ENCODE assay signal across 8 cellular contexts in genomic region chr16:70437582-70438324, GRCh38. TPM values are rescaled to one million over a fixed set of nuclear protein-coding genes. Genes with fewer than 3 reads are reported as not detected.
DNase-seq lines count a peak whose midpoint lies in the region; ATAC-seq, FAIRE-seq and TF ChIP-seq lines count a peak whose summit lies in the region.

No MANE protein-coding gene starts in this region.

- peaks cover 8% of the 10 kb centered on the region for H3K36me3 Mint-ChIP-seq in Caco-2 (ENCODE audit: insufficient read depth, unreplicated experiment)
- peaks cover 10% of the 10 kb centered on the region for H3K36me3 Mint-ChIP-seq in activated naive CD8-positive, alpha-beta T cell treated with anti-CD3 and anti-CD28 coated beads, Interleukin-2, amount 10 ng/mL, durations not matched to agents 7 days and 5 days
- peaks cover 3% of the 10 kb centered on the region for H3K36me3 Mint-ChIP-seq in stimulated activated naive CD8-positive, alpha-beta T cell treated with anti-CD3 and anti-CD28 coated beads, Interleukin-15, Interleukin-2, amounts not matched to agents 100 ng/mL and 50 ng/mL, for 24 hours (ENCODE audit: low read depth)

- H3K9me3 ChIP-seq in Caco-2 (no peaks in the 10 kb centered on the region), HUES64 (ENCODE audit: insufficient read depth, low read depth, low read length) (no peaks in the 10 kb centered on the region), keratinocyte (ENCODE audit: control insufficient read depth, low read depth, low read length) (no peaks in the 10 kb centered on the region)

- no peak for FAIRE-seq in keratinocyte (lab: Jason Lieb, UNC)

- H3K9me1 ChIP-seq in keratinocyte (ENCODE audit: control insufficient read depth, extremely low read depth, insufficient read depth, low read length), result no peaks in the 10 kb centered on the region

- H3K4me3 ChIP-seq in Caco-2 (ENCODE audit: low read depth, low read length) (peak overlapping the region; percentile 90), HUES64 (ENCODE audit: low read length) (peak overlapping the region; percentile 72), keratinocyte (ENCODE audit: control insufficient read depth in 2 of 3, extremely low read depth in 1 of 3, insufficient read depth in 2 of 3, low read depth in 1 of 3, low read length in 3 of 3) (peak overlapping the region; percentile 52 to 80 (median 66))

- no peaks in the 10 kb centered on the region for H3K27me3 Mint-ChIP-seq in Caco-2 (ENCODE audit: insufficient read depth, unreplicated experiment)
- H3K27me3 Mint-ChIP-seq in activated naive CD8-positive, alpha-beta T cell treated with anti-CD3 and anti-CD28 coated beads, Interleukin-2, amount 10 ng/mL, durations not matched to agents 7 days and 5 days, result no peaks in the 10 kb centered on the region
- no peaks in the 10 kb centered on the region for H3K27me3 Mint-ChIP-seq in stimulated activated naive CD8-positive, alpha-beta T cell treated with anti-CD3 and anti-CD28 coated beads, Interleukin-15, Interleukin-2, amounts not matched to agents 100 ng/mL and 50 ng/mL, for 24 hours

- no TSS peak for BruUV-seq in Caco-2 (replicated peaks; lab: Mats Ljungman, UMichigan)

- POLR2A ChIA-PET in Caco-2 (lab: Charles Lee), result interaction anchor here (0.6 to 0.9 kb wide), 2 partner anchors 56 to 149 kb away, joined by 3 to 4 read pairs; partner anchors contain the start of gene AARS1
- POLR2A ChIA-PET in activated naive CD8-positive, alpha-beta T cell treated with anti-CD3 and anti-CD28 coated beads, Interleukin-2, amount 10 ng/mL, durations not matched to agents 7 days and 5 days (lab: Charles Lee), result interaction anchor here (0.8 to 3.1 kb wide), 8 partner anchors 19 to 91 kb away, joined by 3 to 32 read pairs (median 6); partner anchors contain the start of genes COG4, DDX19A and SF3B3

- peak overlapping the region; percentile 99 for H3K4me2 ChIP-seq in keratinocyte (ENCODE audit: control insufficient read depth, extremely low read depth, insufficient read depth, low read depth, low read length)

- H3K27ac ChIP-seq in HUES64 (ENCODE audit: low read depth, low read length), result peak overlapping the region; percentile 49; the same call in 1 of the 2 replicates
- no peak overlapping the region for H3K27ac ChIP-seq in keratinocyte (ENCODE audit: control insufficient read depth, insufficient read depth, low read length)

- H3K36me3 ChIP-seq in Caco-2 (ENCODE audit: control insufficient read depth, insufficient read depth, low read length), result no peaks in the 10 kb centered on the region; the same call in none of the 2 replicates
- peaks cover 9% of the 10 kb centered on the region for H3K36me3 ChIP-seq in HUES64 (ENCODE audit: insufficient read depth, low read length)
- no peaks in the 10 kb centered on the region for H3K36me3 ChIP-seq in keratinocyte (ENCODE audit: control insufficient read depth in 2 of 2, extremely low read depth in 1 of 2, insufficient read depth in 2 of 2, low read length in 2 of 2)

- intact Hi-C loops in Caco-2 (cut with micrococcal nuclease; ENCODE audit: unreplicated experiment), result loop anchor here (2.0 kb wide), 1 partner anchor 43 kb away; no protein-coding TSS in a partner anchor

- peaks cover 31% of the 10 kb centered on the region for H3K4me1 Mint-ChIP-seq in Caco-2 (ENCODE audit: low read depth, unreplicated experiment)
- peaks cover 39% of the 10 kb centered on the region for H3K4me1 Mint-ChIP-seq in activated naive CD8-positive, alpha-beta T cell treated with anti-CD3 and anti-CD28 coated beads, Interleukin-2, amount 10 ng/mL, durations not matched to agents 7 days and 5 days
- H3K4me1 Mint-ChIP-seq in stimulated activated naive CD8-positive, alpha-beta T cell treated with anti-CD3 and anti-CD28 coated beads, Interleukin-15, Interleukin-2, amounts not matched to agents 100 ng/mL and 50 ng/mL, for 24 hours (ENCODE audit: low read depth), result peaks cover 46% of the 10 kb centered on the region

- no peak for DNase-seq in Caco-2
- no peak for DNase-seq in activated naive CD8-positive, alpha-beta T cell treated with anti-CD3 and anti-CD28 coated beads, Interleukin-2, amount 10 ng/mL, durations not matched to agents 7 days and 5 days
- no peak for DNase-seq in keratinocyte (ENCODE audit: low read depth, low spot score)
- DNase-seq in medulla oblongata (ENCODE audit: extremely low spot score), result no peak

- TF ChIP-seq CTCF in Caco-2 (IDR thresholded peaks at IDR 0.05; ENCODE audit: insufficient read depth in 1 of 2, low read depth in 1 of 2, low read length in 1 of 2, severe bottlenecking in 1 of 2, unreplicated experiment in 1 of 2), result no peak
- TF ChIP-seq CTCF in keratinocyte (optimal IDR thresholded peaks at IDR 0.05 in 1 of 3, IDR thresholded peaks at IDR 0.05 in 1 of 3, conservative IDR thresholded peaks at IDR 0.05 in 1 of 3; ENCODE audit: extremely low read depth in 1 of 3, insufficient read depth in 2 of 3, low read length in 3 of 3), result no peak

- peak overlapping the region; percentile 48; the same call in 1 of the 2 replicates for H3K9ac ChIP-seq in HUES64 (ENCODE audit: low read depth, low read length)
- peak overlapping the region; percentile 44 for H3K9ac ChIP-seq in keratinocyte (ENCODE audit: control insufficient read depth, extremely low read depth, insufficient read depth, low read length)

- CTCF ChIA-PET in Caco-2 (lab: Charles Lee), result interaction anchor here (1.0 to 2.9 kb wide), 3 partner anchors 57 to 215 kb away, joined by 4 to 12 read pairs (median 7); no protein-coding TSS in a partner anchor

- H2AFZ ChIP-seq in keratinocyte (ENCODE audit: control insufficient read depth, low read length), result peak overlapping the region; percentile 60

- H3K4me1 ChIP-seq in Caco-2 (peaks cover 41% of the 10 kb centered on the region), HUES64 (ENCODE audit: insufficient read depth, low read length) (peaks cover 35% of the 10 kb centered on the region), keratinocyte (ENCODE audit: control insufficient read depth, extremely low read depth, insufficient read depth, low read length) (peaks cover 31% of the 10 kb centered on the region)

- no peaks in the 10 kb centered on the region for H4K20me1 ChIP-seq in keratinocyte (ENCODE audit: control insufficient read depth, extremely low read depth, insufficient read depth, low read length)

- H3K4me3 Mint-ChIP-seq in Caco-2 (ENCODE audit: unreplicated experiment), result peak overlapping the region; percentile 92
- H3K4me3 Mint-ChIP-seq in activated naive CD8-positive, alpha-beta T cell treated with anti-CD3 and anti-CD28 coated beads, Interleukin-2, amount 10 ng/mL, durations not matched to agents 7 days and 5 days, result peak overlapping the region; percentile 95
- H3K4me3 Mint-ChIP-seq in stimulated activated naive CD8-positive, alpha-beta T cell treated with anti-CD3 and anti-CD28 coated beads, Interleukin-15, Interleukin-2, amounts not matched to agents 100 ng/mL and 50 ng/mL, for 24 hours, result peak overlapping the region; percentile 92

- dilution Hi-C loops in keratinocyte (cut with MboI; ENCODE audit: extremely low pct_ligation_motif_present, low sequenced_read_pairs), result no loop called here

- ATAC-seq in activated naive CD8-positive, alpha-beta T cell treated with anti-CD3 and anti-CD28 coated beads, Interleukin-2, amount 10 ng/mL, durations not matched to agents 7 days and 5 days (ENCODE audit: low read depth), result no peak
- ATAC-seq in GM18858 (IDR thresholded peaks at IDR 0.05; ENCODE audit: unreplicated experiment), result no peak
- no peak for ATAC-seq in HG02571 (IDR thresholded peaks at IDR 0.05; ENCODE audit: unreplicated experiment)

- 7% methylated on average over 14 of the region's 15 CpGs for WGBS in HUES64

- H3K79me2 ChIP-seq in keratinocyte (ENCODE audit: control insufficient read depth, insufficient read depth, low read length), result peaks cover 7% of the 10 kb centered on the region

- peak overlapping the region; percentile 58 for H3K27ac Mint-ChIP-seq in Caco-2 (ENCODE audit: unreplicated experiment)
- peak overlapping the region; percentile 93 for H3K27ac Mint-ChIP-seq in activated naive CD8-positive, alpha-beta T cell treated with anti-CD3 and anti-CD28 coated beads, Interleukin-2, amount 10 ng/mL, durations not matched to agents 7 days and 5 days
- peak overlapping the region; percentile 88 for H3K27ac Mint-ChIP-seq in stimulated activated naive CD8-positive, alpha-beta T cell treated with anti-CD3 and anti-CD28 coated beads, Interleukin-15, Interleukin-2, amounts not matched to agents 100 ng/mL and 50 ng/mL, for 24 hours

- H3K9me3 Mint-ChIP-seq in Caco-2 (ENCODE audit: unreplicated experiment), result no peaks in the 10 kb centered on the region
- no peaks in the 10 kb centered on the region for H3K9me3 Mint-ChIP-seq in activated naive CD8-positive, alpha-beta T cell treated with anti-CD3 and anti-CD28 coated beads, Interleukin-2, amount 10 ng/mL, durations not matched to agents 7 days and 5 days
- H3K9me3 Mint-ChIP-seq in stimulated activated naive CD8-positive, alpha-beta T cell treated with anti-CD3 and anti-CD28 coated beads, Interleukin-15, Interleukin-2, amounts not matched to agents 100 ng/mL and 50 ng/mL, for 24 hours, result no peaks in the 10 kb centered on the region

- no peaks in the 10 kb centered on the region for H3K27me3 ChIP-seq in Caco-2 (replicated peaks; ENCODE audit: control insufficient read depth, insufficient read depth, low read length)
- no peaks in the 10 kb centered on the region for H3K27me3 ChIP-seq in HUES64 (ENCODE audit: insufficient read depth, low read length)
- H3K27me3 ChIP-seq in keratinocyte (ENCODE audit: control insufficient read depth, extremely low read depth, insufficient read depth, low read length), result no peaks in the 10 kb centered on the region

RNA-seq across cellular contexts. Expression of gene ST3GAL2, which starts 1.1 kb away (rescaled TPM):
- total RNA-seq in Caco-2 (2022), result 30.3 and 31.1 TPM in 2 replicates
- 22.3 TPM for polyA plus RNA-seq in HUES64 (2013, experiment 1 of 2)
- 24.3 TPM for polyA plus RNA-seq in HUES64 (2013, experiment 2 of 2)
- total RNA-seq in activated naive CD8-positive, alpha-beta T cell treated with anti-CD3 and anti-CD28 coated beads, Interleukin-2, amount 10 ng/mL, durations not matched to agents 7 days and 5 days, result 10 to 100 TPM; 31.9 to 38.6 TPM
- polyA plus RNA-seq in keratinocyte, result 4.0 to 6.0 TPM (median 4.1 TPM) in 3 replicates
- 0.35 TPM for polyA plus RNA-seq in keratinocyte (2011; ENCODE audit: low read depth)
- polyA plus RNA-seq in keratinocyte (2011; cell fraction: cytosol; rRNA removed), result 3.3 and 5.4 TPM in 2 replicates
- polyA plus RNA-seq in keratinocyte (2011; cell fraction: nucleus; rRNA removed), result 7.8 and 12.7 TPM in 2 replicates
- 1.7 and 9.0 TPM in 2 replicates for polyA plus RNA-seq in keratinocyte (2012; ENCODE audit: low replicate concordance)
- polyA minus RNA-seq in keratinocyte, result 12.7 to 27.7 TPM (median 16.2 TPM) in 3 replicates
- 15.5 TPM for polyA minus RNA-seq in keratinocyte (2011; cell fraction: cytosol; rRNA and poly(A)+ RNA removed)
- polyA minus RNA-seq in keratinocyte (2011; cell fraction: nucleus; rRNA and poly(A)+ RNA removed), result 15.7 and 17.3 TPM in 2 replicates

RNA-seq across cellular contexts. Expression of gene FCSK, which starts 16.6 kb away (rescaled TPM):
- 25.5 and 27.9 TPM in 2 replicates for total RNA-seq in Caco-2 (2022)
- polyA plus RNA-seq in HUES64 (2013, experiment 1 of 2), result 3.0 TPM
- polyA plus RNA-seq in HUES64 (2013, experiment 2 of 2), result 3.0 TPM
- 10 to 100 TPM; 24.3 to 26.0 TPM for total RNA-seq in activated naive CD8-positive, alpha-beta T cell treated with anti-CD3 and anti-CD28 coated beads, Interleukin-2, amount 10 ng/mL, durations not matched to agents 7 days and 5 days
- 5.5 to 10.7 TPM (median 6.5 TPM) in 3 replicates for polyA plus RNA-seq in keratinocyte
- 3.0 TPM for polyA plus RNA-seq in keratinocyte (2011; ENCODE audit: low read depth)
- polyA plus RNA-seq in keratinocyte (2011; cell fraction: cytosol; rRNA removed), result 3.1 and 5.9 TPM in 2 replicates
- 26.0 and 31.1 TPM in 2 replicates for polyA plus RNA-seq in keratinocyte (2011; cell fraction: nucleus; rRNA removed)
- 5.8 and 7.6 TPM in 2 replicates for polyA plus RNA-seq in keratinocyte (2012; ENCODE audit: low replicate concordance)
- polyA minus RNA-seq in keratinocyte, result 9.2 to 21.3 TPM (median 14.8 TPM) in 3 replicates
- 8.6 TPM for polyA minus RNA-seq in keratinocyte (2011; cell fraction: cytosol; rRNA and poly(A)+ RNA removed)
- 13.3 and 14.0 TPM in 2 replicates for polyA minus RNA-seq in keratinocyte (2011; cell fraction: nucleus; rRNA and poly(A)+ RNA removed)
